In genomic region chr11:71563401-71563800, GRCh38 we compare ENCODE assay signal across 9 cellular contexts. TPM values are rescaled to one million over a fixed set of nuclear protein-coding genes. Genes with fewer than 3 reads are reported as not detected.
DNase-seq lines count a peak whose midpoint lies in the region; ATAC-seq, FAIRE-seq and TF ChIP-seq lines count a peak whose summit lies in the region.
"Had no signal": no experiment of that assay in that cellular context is flagged by ENCODE, and none has a peak within 500 bp of the region (broad histone marks: within the 10 kb centered on the region; RNA-seq: fewer than 3 reads in every experiment).

No MANE protein-coding gene starts in this region.

- FAIRE-seq in H54 (lab: Jason Lieb, UNC) = no peak

- H3K4me3 Mint-ChIP-seq in activated T-helper 2 cell treated with anti-CD3 and anti-CD28 coated beads, Interferon-gamma antibody, Interleukin-2, Interleukin-4, amounts not matched to agents 10 μg/mL and 5 μg/mL and 100 μg/mL, durations not matched to agents 14 hours and 24 hours and 36 hours (ENCODE audit: low read depth) = no peak overlapping the region

- peak; percentile 49; the same call in 1 of the 3 replicates for ATAC-seq in SK-N-SH treated with all-trans-retinoic acid at 6 μM for 48 hours
- ATAC-seq in HG03439 (IDR thresholded peaks at IDR 0.05; ENCODE audit: unreplicated experiment) = no peak

- DNase-seq in COLO829 (ENCODE audit: low spot score) (peak; percentile 30), H54 (ENCODE audit: insufficient read length, low spot score) (peak; percentile 40), foreskin melanocyte (peak; percentile 5), NCI-H2029 treated with DMSO at 0.1 percent for 48 hours (lab: John Stamatoyannopoulos, UW) (no peak)
- peak; percentile 45 for DNase-seq in stimulated activated CD8-positive, alpha-beta memory T cell treated with anti-CD3 and anti-CD28 coated beads, Interleukin-4, amount 100 ng/mL, for 48 hours
- DNase-seq in activated T-helper 2 cell treated with anti-CD3 and anti-CD28 coated beads, Interferon-gamma antibody, Interleukin-2, Interleukin-4, amounts not matched to agents 10 μg/mL and 5 μg/mL and 100 μg/mL, durations not matched to agents 14 hours and 24 hours and 36 hours (ENCODE audit: low spot score) = no peak

- H3K36me3 Mint-ChIP-seq in activated T-helper 2 cell treated with anti-CD3 and anti-CD28 coated beads, Interferon-gamma antibody, Interleukin-2, Interleukin-4, amounts not matched to agents 10 μg/mL and 5 μg/mL and 100 μg/mL, durations not matched to agents 14 hours and 24 hours and 36 hours (ENCODE audit: low read depth) = no peaks in the 10 kb centered on the region

- TF ChIP-seq POLR2A in H54 (IDR thresholded peaks at IDR 0.05; ENCODE audit: low read depth, low read length) = no peak

- intact Hi-C loops in activated T-helper 2 cell treated with anti-CD3 and anti-CD28 coated beads, Interferon-gamma antibody, Interleukin-2, Interleukin-4, amounts not matched to agents 10 μg/mL and 5 μg/mL and 100 μg/mL, durations not matched to agents 14 hours and 24 hours and 36 hours (cut with micrococcal nuclease) = no loop called here

- peaks cover 3% of the 10 kb centered on the region for H3K4me1 Mint-ChIP-seq in activated T-helper 2 cell treated with anti-CD3 and anti-CD28 coated beads, Interferon-gamma antibody, Interleukin-2, Interleukin-4, amounts not matched to agents 10 μg/mL and 5 μg/mL and 100 μg/mL, durations not matched to agents 14 hours and 24 hours and 36 hours (ENCODE audit: low read depth)

- no peak overlapping the region for H3K27ac Mint-ChIP-seq in activated T-helper 2 cell treated with anti-CD3 and anti-CD28 coated beads, Interferon-gamma antibody, Interleukin-2, Interleukin-4, amounts not matched to agents 10 μg/mL and 5 μg/mL and 100 μg/mL, durations not matched to agents 14 hours and 24 hours and 36 hours

- peaks cover 28% of the 10 kb centered on the region for H3K27me3 Mint-ChIP-seq in activated T-helper 2 cell treated with anti-CD3 and anti-CD28 coated beads, Interferon-gamma antibody, Interleukin-2, Interleukin-4, amounts not matched to agents 10 μg/mL and 5 μg/mL and 100 μg/mL, durations not matched to agents 14 hours and 24 hours and 36 hours (ENCODE audit: low read depth)

- no peaks in the 10 kb centered on the region for H3K9me3 Mint-ChIP-seq in activated T-helper 2 cell treated with anti-CD3 and anti-CD28 coated beads, Interferon-gamma antibody, Interleukin-2, Interleukin-4, amounts not matched to agents 10 μg/mL and 5 μg/mL and 100 μg/mL, durations not matched to agents 14 hours and 24 hours and 36 hours

TF ChIP-seq in SK-N-SH treated with all-trans-retinoic acid at 6 μM for 48 hours, 23 proteins besides CTCF, POLR2A, EP300 and RAD21:
- no peak for TF ChIP-seq TOX (CRISPR knock-in tag; IDR thresholded peaks at IDR 0.05; ENCODE audit: borderline replicate concordance)
- TF ChIP-seq TCF4 (CRISPR knock-in tag; IDR thresholded peaks at IDR 0.05; ENCODE audit: borderline replicate concordance) = no peak
- TF ChIP-seq CSRNP3 (CRISPR knock-in tag; IDR thresholded peaks at IDR 0.05) = no peak
- no peak for TF ChIP-seq ZFP3 (CRISPR knock-in tag; IDR thresholded peaks at IDR 0.05)
- TF ChIP-seq ESRRG (CRISPR knock-in tag; IDR thresholded peaks at IDR 0.05) = no peak
- no peak for TF ChIP-seq RARB (CRISPR knock-in tag; IDR thresholded peaks at IDR 0.05)
- no peak for TF ChIP-seq ARNTL (CRISPR knock-in tag; IDR thresholded peaks at IDR 0.05; ENCODE audit: borderline replicate concordance, low read depth)
- no peak for TF ChIP-seq PATZ1 (CRISPR knock-in tag; IDR thresholded peaks at IDR 0.05; ENCODE audit: borderline replicate concordance)

RNA-seq across cellular contexts. Expression of gene KRTAP5-10, which starts 2.0 kb away (rescaled TPM):
- not detected in 2 replicates for total RNA-seq in activated T-helper 2 cell treated with anti-CD3 and anti-CD28 coated beads, Interferon-gamma antibody, Interleukin-2, Interleukin-4, amounts not matched to agents 10 μg/mL and 5 μg/mL and 100 μg/mL, durations not matched to agents 14 hours and 24 hours and 36 hours
- total RNA-seq: mononuclear cell had no signal

RNA-seq across cellular contexts. Expression of gene KRTAP5-9, which starts 15.2 kb away (rescaled TPM):
- total RNA-seq in activated T-helper 2 cell treated with anti-CD3 and anti-CD28 coated beads, Interferon-gamma antibody, Interleukin-2, Interleukin-4, amounts not matched to agents 10 μg/mL and 5 μg/mL and 100 μg/mL, durations not matched to agents 14 hours and 24 hours and 36 hours = not detected in 2 replicates
- total RNA-seq: mononuclear cell had no signal

RNA-seq across cellular contexts. Expression of gene KRTAP5-11, which starts 19.3 kb away (rescaled TPM):
- total RNA-seq in activated T-helper 2 cell treated with anti-CD3 and anti-CD28 coated beads, Interferon-gamma antibody, Interleukin-2, Interleukin-4, amounts not matched to agents 10 μg/mL and 5 μg/mL and 100 μg/mL, durations not matched to agents 14 hours and 24 hours and 36 hours = not detected in 2 replicates
- total RNA-seq: mononuclear cell had no signal

RNA-seq across cellular contexts. Expression of gene KRTAP5-8, which starts 25.6 kb away (rescaled TPM):
- total RNA-seq in activated T-helper 2 cell treated with anti-CD3 and anti-CD28 coated beads, Interferon-gamma antibody, Interleukin-2, Interleukin-4, amounts not matched to agents 10 μg/mL and 5 μg/mL and 100 μg/mL, durations not matched to agents 14 hours and 24 hours and 36 hours = not detected in 2 replicates
- total RNA-seq: mononuclear cell had no signal

RNA-seq across cellular contexts. Expression of gene KRTAP5-7, which starts 36.3 kb away (rescaled TPM):
- 0.21 TPM in 1 of 2 replicates, not detected in the other for total RNA-seq in activated T-helper 2 cell treated with anti-CD3 and anti-CD28 coated beads, Interferon-gamma antibody, Interleukin-2, Interleukin-4, amounts not matched to agents 10 μg/mL and 5 μg/mL and 100 μg/mL, durations not matched to agents 14 hours and 24 hours and 36 hours

Comparison
In these comparisons a context has a peak if more than half of its experiments do, and no peak if none do; other contexts are left out.
1. DNase-seq: peak in COLO829 (single experiment), H54 (single experiment), foreskin melanocyte (single experiment) and stimulated activated CD8-positive, alpha-beta memory T cell treated with anti-CD3 and anti-CD28 coated beads, Interleukin-4, amount 100 ng/mL, for 48 hours (single experiment); none in activated T-helper 2 cell treated with anti-CD3 and anti-CD28 coated beads, Interferon-gamma antibody, Interleukin-2, Interleukin-4, amounts not matched to agents 10 μg/mL and 5 μg/mL and 100 μg/mL, durations not matched to agents 14 hours and 24 hours and 36 hours (single experiment) and NCI-H2029 treated with DMSO at 0.1 percent for 48 hours (single experiment).